Comparison of ENCODE assay signal across 26 cellular contexts in genomic region chr11:78097666-78098385, GRCh38. TPM values are rescaled to one million over a fixed set of nuclear protein-coding genes. Genes with fewer than 3 reads are reported as not detected.
DNase-seq lines count a peak whose midpoint lies in the region; TF ChIP-seq lines count a peak whose summit lies in the region.
"Had no signal": no experiment of that assay in that cellular context is flagged by ENCODE, and none has a peak within 500 bp of the region (broad histone marks: within the 10 kb centered on the region; RNA-seq: fewer than 3 reads in every experiment).

No MANE protein-coding gene starts in this region.

- DNase-seq in DMS79 treated with DMSO at 0.1 percent for 48 hours (lab: John Stamatoyannopoulos, UW) (peak; percentile 82), thyroid gland (peak; percentile 85), GOT3 (lab: John Stamatoyannopoulos, UW) (no peak), progenitor cell of endocrine pancreas (ENCODE audit: low spot score, unreplicated experiment) (no peak)
- DNase-seq in activated CD4-positive, alpha-beta T cell treated with anti-CD3 and anti-CD28 coated beads for 1 hour: no peak
- DNase-seq: AML-193; CD4-positive, alpha-beta memory T cell; CD4-positive, CD25-positive, alpha-beta regulatory T cell; CD8-positive, alpha-beta memory T cell; COR-L47; DMS 273 treated with DMSO at 0.1 percent for 48 hours; DMS153; DMS53; DND-41; EL; GDM1 had no signal

- H3K4me1 ChIP-seq in thyroid gland: peaks cover 35 to 42% of the 10 kb centered on the region in 2 donors

- peaks cover 28% of the 10 kb centered on the region for H3K36me3 Mint-ChIP-seq in progenitor cell of endocrine pancreas (ENCODE audit: insufficient read depth)

- no peak for TF ChIP-seq CTCF in 22Rv1 (IDR thresholded peaks at IDR 0.05)
- no peak for TF ChIP-seq CTCF in C4-2B (conservative IDR thresholded peaks at IDR 0.05)
- TF ChIP-seq CTCF in thyroid gland (IDR thresholded peaks at IDR 0.05): no peak
- no peak for TF ChIP-seq CTCF in progenitor cell of endocrine pancreas (IDR thresholded peaks at IDR 0.05; ENCODE audit: unreplicated experiment)

- no peaks in the 10 kb centered on the region for H3K27me3 ChIP-seq in thyroid gland
- H3K27me3 ChIP-seq: BLaER1 treated with 17β-estradiol and CSF1 and Interleukin-3, amounts not matched to agents 10 nM and 100 nM had no signal

- H3K27ac ChIP-seq in 22Rv1: peak overlapping the region; percentile 83
- peak overlapping the region; percentile 79 for H3K27ac ChIP-seq in C4-2B
- H3K27ac ChIP-seq in thyroid gland: peak overlapping the region; percentile 62 to 73 (median 69)
- H3K27ac ChIP-seq: A549; BLaER1 treated with 17β-estradiol and CSF1 and Interleukin-3, amounts not matched to agents 10 nM and 100 nM had no signal

- no peaks in the 10 kb centered on the region for H3K36me3 ChIP-seq in thyroid gland

- H3K4me1 Mint-ChIP-seq in progenitor cell of endocrine pancreas (ENCODE audit: low read depth): peaks cover 5% of the 10 kb centered on the region
- H3K4me1 Mint-ChIP-seq: B cell had no signal

- WGBS in thyroid gland, 2 donors: 51 to 52% methylated on average over 7 of the region's 7 CpGs

- no peak overlapping the region for H3K27ac Mint-ChIP-seq in progenitor cell of endocrine pancreas
- H3K27ac Mint-ChIP-seq: B cell; CD14-positive monocyte; CD4-positive, alpha-beta memory T cell; CD4-positive, CD25-positive, alpha-beta regulatory T cell; CD8-positive, alpha-beta memory T cell had no signal

- no peaks in the 10 kb centered on the region for H3K27me3 Mint-ChIP-seq in progenitor cell of endocrine pancreas
- H3K27me3 Mint-ChIP-seq: B cell; CD4-positive, alpha-beta memory T cell; CD4-positive, CD25-positive, alpha-beta regulatory T cell; CD8-positive, alpha-beta memory T cell had no signal

- no peak for TF ChIP-seq POLR2A in thyroid gland (IDR thresholded peaks at IDR 0.05)

- intact Hi-C loops in thyroid gland (cut with DNase I): no loop called here

- H3K9me3 Mint-ChIP-seq in progenitor cell of endocrine pancreas (ENCODE audit: low read depth): no peaks in the 10 kb centered on the region
- H3K9me3 Mint-ChIP-seq: CD14-positive monocyte; CD4-positive, CD25-positive, alpha-beta regulatory T cell; CD8-positive, alpha-beta memory T cell had no signal

- no peak overlapping the region for H3K4me3 ChIP-seq in thyroid gland (replicated peaks in 1 of 3)
- H3K4me3 ChIP-seq: A549; BLaER1 treated with 17β-estradiol and CSF1 and Interleukin-3, amounts not matched to agents 10 nM and 100 nM; GM12878 had no signal

- no peak overlapping the region for H3K4me3 Mint-ChIP-seq in progenitor cell of endocrine pancreas (ENCODE audit: low read depth)
- H3K4me3 Mint-ChIP-seq: B cell; CD14-positive monocyte; CD4-positive, alpha-beta memory T cell; CD4-positive, CD25-positive, alpha-beta regulatory T cell; CD8-positive, alpha-beta memory T cell had no signal

- H3K9me3 ChIP-seq in thyroid gland: no peaks in the 10 kb centered on the region
- H3K9me3 ChIP-seq: A549; BLaER1 treated with 17β-estradiol and CSF1 and Interleukin-3, amounts not matched to agents 10 nM and 100 nM had no signal

RNA-seq across cellular contexts. Expression of gene NDUFC2, which starts 18.2 kb away (rescaled TPM):
- 100 to 1,000 TPM; 205 to 342 (median 228) TPM for total RNA-seq in thyroid gland
- total RNA-seq in progenitor cell of endocrine pancreas: 177 TPM in 2 replicates

RNA-seq across cellular contexts. Expression of gene THRSP, which starts 34.2 kb away (rescaled TPM):
- total RNA-seq in thyroid gland: 1 to 10 TPM in 2 of 4 donors, under 1 TPM in 1, not detected in 1; 0.67 to 7.2 (median 2.8) TPM
- not detected in 2 replicates for total RNA-seq in progenitor cell of endocrine pancreas
- total RNA-seq: A172; B cell; CD4-positive, alpha-beta memory T cell; CD4-positive, CD25-positive, alpha-beta regulatory T cell; CD8-positive, alpha-beta memory T cell; Daoy; G401; GM12878 had no signal

RNA-seq across cellular contexts. Expression of gene ALG8, which starts 41.6 kb away (rescaled TPM):
- total RNA-seq in thyroid gland: 10 to 100 TPM; 49.6 to 86.7 (median 52.5) TPM
- total RNA-seq in progenitor cell of endocrine pancreas: 60.4 and 61.0 TPM in 2 replicates

Comparison
In these comparisons a context has a peak if more than half of its experiments do, and no peak if none do; other contexts are left out.
1. DNase-seq: peak in DMS79 treated with DMSO at 0.1 percent for 48 hours (single experiment) and thyroid gland (2 of 2); none in GOT3 (single experiment), progenitor cell of endocrine pancreas (single experiment) and activated CD4-positive, alpha-beta T cell treated with anti-CD3 and anti-CD28 coated beads for 1 hour (single experiment).
2. Peak in every context shown above with its lines, with median percentiles within 50 percentile points of each other: H3K27ac ChIP-seq.